In genomic region chr14:39948235-39948634, GRCh38 we compare ENCODE assay signal across 29 cellular contexts.
"Had no signal": no experiment of that assay in that cellular context is flagged by ENCODE, and none has a peak within 500 bp of the region (broad histone marks: within the 10 kb centered on the region; RNA-seq: fewer than 3 reads in every experiment).

No MANE protein-coding gene starts in this region.

- H3K4me3 ChIP-seq: stomach, suprapubic skin, testis, thoracic aorta, thyroid gland, tibial artery, tibial nerve, transverse colon, upper lobe of left lung, upper lobe of right lung, uterus, vagina had no signal

- H3K27me3 Mint-ChIP-seq: stimulated activated memory B cell treated with anti-CD40 and anti-IgM and Interleukin-4, amounts not matched to agents 10 μg/mL and 1 μg/mL and 100 μg/mL, for 72 hours; stimulated activated naive B cell treated with anti-CD40 and anti-IgM and Interleukin-4, amounts not matched to agents 10 μg/mL and 1 μg/mL and 100 μg/mL, for 72 hours; stimulated activated naive CD8-positive, alpha-beta T cell treated with anti-CD3 and anti-CD28 coated beads, Interleukin-15, amount 100 ng/mL, for 72 hours; stimulated activated naive CD8-positive, alpha-beta T cell treated with anti-CD3 and anti-CD28 coated beads, Interleukin-15, Interleukin-2, amounts not matched to agents 100 ng/mL and 50 ng/mL, for 24 hours; type B pancreatic cell had no signal

- H3K27ac Mint-ChIP-seq: stimulated activated effector memory CD8-positive, alpha-beta T cell treated with anti-CD3 and anti-CD28 coated beads, Interleukin-12 subunit alpha, Interleukin-12 subunit beta, amount 100 ng/mL, for 72 hours; stimulated activated memory B cell treated with anti-CD40 and anti-IgM and Interleukin-4, amounts not matched to agents 10 μg/mL and 1 μg/mL and 100 μg/mL, for 72 hours; stimulated activated naive B cell treated with anti-CD40 and anti-IgM and Interleukin-4, amounts not matched to agents 10 μg/mL and 1 μg/mL and 100 μg/mL, for 72 hours; stimulated activated naive CD8-positive, alpha-beta T cell treated with anti-CD3 and anti-CD28 coated beads, Interleukin-15, amount 100 ng/mL, for 72 hours; stimulated activated naive CD8-positive, alpha-beta T cell treated with anti-CD3 and anti-CD28 coated beads, Interleukin-15, Interleukin-2, amounts not matched to agents 100 ng/mL and 50 ng/mL, for 24 hours; type B pancreatic cell had no signal

- DNase-seq: stimulated activated CD4-positive, alpha-beta T cell treated with anti-CD3 and anti-CD28 coated beads, Interleukin-2, amount 100 ng/mL, for 48 hours; stimulated activated CD4-positive, alpha-beta T cell treated with anti-CD3 and anti-CD28 coated beads, Interleukin-4, amount 100 ng/mL, for 1 hour; stimulated activated CD4-positive, alpha-beta T cell treated with anti-CD3 and anti-CD28 coated beads, Interleukin-4, amount 100 ng/mL, for 24 hours; stimulated activated CD4-positive, alpha-beta T cell treated with anti-CD3 and anti-CD28 coated beads, Interleukin-4, amount 100 ng/mL, for 4 hours; stimulated activated CD8-positive, alpha-beta memory T cell treated with anti-CD3 and anti-CD28 coated beads, Interleukin-4, amount 100 ng/mL, for 48 hours; stimulated activated naive B cell treated with anti-CD40 and anti-IgM and Interleukin-4, amounts not matched to agents 10 μg/mL and 1 μg/mL and 100 μg/mL, for 72 hours; stimulated activated naive CD4-positive, alpha-beta T cell; stimulated activated naive CD4-positive, alpha-beta T cell treated with Interleukin-2 at 50 U/mL for 16 hours; stimulated activated naive CD8-positive, alpha-beta T cell treated with anti-CD3 and anti-CD28 coated beads, Interleukin-15, amount 100 ng/mL, for 72 hours; stimulated activated naive CD8-positive, alpha-beta T cell treated with anti-CD3 and anti-CD28 coated beads, Interleukin-15, Interleukin-2, amounts not matched to agents 100 U/mL and 50 U/mL, for 24 hours; stomach; substantia nigra; testis; thyroid gland; tibial artery; transverse colon; trophoblast cell; upper lobe of left lung; upper lobe of right lung; uterus had no signal

- H3K4me3 Mint-ChIP-seq: stimulated activated effector memory CD8-positive, alpha-beta T cell treated with anti-CD3 and anti-CD28 coated beads, Interleukin-12 subunit alpha, Interleukin-12 subunit beta, amount 100 ng/mL, for 72 hours; stimulated activated memory B cell treated with anti-CD40 and anti-IgM and Interleukin-4, amounts not matched to agents 10 μg/mL and 1 μg/mL and 100 μg/mL, for 72 hours; stimulated activated naive B cell treated with anti-CD40 and anti-IgM and Interleukin-4, amounts not matched to agents 10 μg/mL and 1 μg/mL and 100 μg/mL, for 72 hours; stimulated activated naive CD8-positive, alpha-beta T cell treated with anti-CD3 and anti-CD28 coated beads, Interleukin-15, amount 100 ng/mL, for 72 hours; stimulated activated naive CD8-positive, alpha-beta T cell treated with anti-CD3 and anti-CD28 coated beads, Interleukin-15, Interleukin-2, amounts not matched to agents 100 ng/mL and 50 ng/mL, for 24 hours; type B pancreatic cell had no signal

- H3K27ac ChIP-seq: stomach, suprapubic skin, testis, thoracic aorta, thyroid gland, tibial artery, tibial nerve, transverse colon, upper lobe of left lung, upper lobe of right lung, uterus, vagina had no signal

- H3K9me3 ChIP-seq: testis, thoracic aorta, thyroid gland, upper lobe of right lung, uterus, vagina had no signal

- FAIRE-seq: urothelium cell line had no signal

- H3K4me1 Mint-ChIP-seq: stimulated activated effector memory CD8-positive, alpha-beta T cell treated with anti-CD3 and anti-CD28 coated beads, Interleukin-12 subunit alpha, Interleukin-12 subunit beta, amount 100 ng/mL, for 72 hours; stimulated activated memory B cell treated with anti-CD40 and anti-IgM and Interleukin-4, amounts not matched to agents 10 μg/mL and 1 μg/mL and 100 μg/mL, for 72 hours; stimulated activated naive B cell treated with anti-CD40 and anti-IgM and Interleukin-4, amounts not matched to agents 10 μg/mL and 1 μg/mL and 100 μg/mL, for 72 hours; stimulated activated naive CD8-positive, alpha-beta T cell treated with anti-CD3 and anti-CD28 coated beads, Interleukin-15, amount 100 ng/mL, for 72 hours had no signal

- H3K9me3 Mint-ChIP-seq: type B pancreatic cell had no signal

- H3K36me3 Mint-ChIP-seq: stimulated activated effector memory CD8-positive, alpha-beta T cell treated with anti-CD3 and anti-CD28 coated beads, Interleukin-12 subunit alpha, Interleukin-12 subunit beta, amount 100 ng/mL, for 72 hours; stimulated activated memory B cell treated with anti-CD40 and anti-IgM and Interleukin-4, amounts not matched to agents 10 μg/mL and 1 μg/mL and 100 μg/mL, for 72 hours; stimulated activated naive B cell treated with anti-CD40 and anti-IgM and Interleukin-4, amounts not matched to agents 10 μg/mL and 1 μg/mL and 100 μg/mL, for 72 hours; type B pancreatic cell had no signal

- ATAC-seq: stimulated activated effector memory CD8-positive, alpha-beta T cell treated with anti-CD3 and anti-CD28 coated beads, Interleukin-12 subunit alpha, Interleukin-12 subunit beta, amount 100 ng/mL, for 72 hours; stimulated activated memory B cell treated with anti-CD40 and anti-IgM and Interleukin-4, amounts not matched to agents 10 μg/mL and 1 μg/mL and 100 μg/mL, for 72 hours; stimulated activated naive B cell treated with anti-CD40 and anti-IgM and Interleukin-4, amounts not matched to agents 10 μg/mL and 1 μg/mL and 100 μg/mL, for 72 hours; stimulated activated naive CD8-positive, alpha-beta T cell treated with anti-CD3 and anti-CD28 coated beads, Interleukin-15, amount 100 ng/mL, for 72 hours; stimulated activated naive CD8-positive, alpha-beta T cell treated with anti-CD3 and anti-CD28 coated beads, Interleukin-15, Interleukin-2, amounts not matched to agents 100 U/mL and 50 U/mL, for 24 hours; upper lobe of right lung had no signal

- H3K4me1 ChIP-seq: stomach, suprapubic skin, testis, thyroid gland, tibial artery, tibial nerve, transverse colon, upper lobe of left lung, upper lobe of right lung, uterus, vagina had no signal

- H3K36me3 ChIP-seq: stomach, suprapubic skin, thoracic aorta, thyroid gland, tibial artery, tibial nerve, transverse colon, upper lobe of left lung, upper lobe of right lung, uterus, vagina had no signal

- H3K27me3 ChIP-seq: stomach, suprapubic skin, testis, thyroid gland, tibial artery, tibial nerve, transverse colon, upper lobe of left lung, upper lobe of right lung, uterus, vagina had no signal
